In genomic region chr10:17426263-17426600, GRCh38 we compare ENCODE assay signal across 23 cellular contexts. TPM values are rescaled to one million over a fixed set of nuclear protein-coding genes. Genes with fewer than 3 reads are reported as not detected.
DNase-seq lines count a peak whose midpoint lies in the region; ATAC-seq, FAIRE-seq and TF ChIP-seq lines count a peak whose summit lies in the region.
"Had no signal": no experiment of that assay in that cellular context is flagged by ENCODE, and none has a peak within 500 bp of the region (broad histone marks: within the 10 kb centered on the region; RNA-seq: fewer than 3 reads in every experiment).

No MANE protein-coding gene starts in this region.

- ATAC-seq in K562: no peak
- no peak for ATAC-seq in natural killer cell treated with Interleukin-12 subunit alpha and Interleukin-12 subunit beta and Interleukin-15 and Interleukin-18, amount 100 ng/mL, for 72 hours
- no peak for ATAC-seq in activated T-cell treated with anti-CD3 and anti-CD28 coated beads, Interleukin-2, amount 50 U/mL, for 4 hours
- ATAC-seq: GM12878 had no signal

- no peak for TF ChIP-seq CTCF in K562 (IDR thresholded peaks at IDR 0.05 in 2 of 3, conservative IDR thresholded peaks at IDR 0.05 in 1 of 3; ENCODE audit: insufficient read depth in 2 of 3, low read depth in 1 of 3, low read length in 3 of 3)

- H3K9me3 ChIP-seq in CD4-positive, alpha-beta memory T cell (ENCODE audit: control insufficient read depth in 1 of 2, low read length in 2 of 2): no peaks in the 10 kb centered on the region
- no peaks in the 10 kb centered on the region for H3K9me3 ChIP-seq in K562 (replicated peaks; ENCODE audit: control insufficient read depth, insufficient read depth, low read depth, low read length)
- H3K9me3 ChIP-seq: heart right ventricle had no signal

- no peak for DNase-seq in activated CD4-positive, alpha-beta T cell treated with anti-CD3 and anti-CD28 coated beads, Interleukin-2, amount 10 ng/mL, durations not matched to agents 7 days and 5 days
- DNase-seq in activated CD4-positive, alpha-beta T cell treated with anti-CD3 and anti-CD28 coated beads, Interleukin-2, amount 50 U/mL, for 4 hours: no peak
- no peak for DNase-seq in CD4-positive, alpha-beta memory T cell
- no peak for DNase-seq in K562 (ENCODE audit: extremely low read depth in 1 of 4, low spot score in 3 of 4)
- no peak for DNase-seq in natural killer cell treated with Interleukin-12 subunit alpha and Interleukin-12 subunit beta and Interleukin-15 and Interleukin-18, amount 100 ng/mL, for 72 hours (ENCODE audit: low spot score)
- DNase-seq in germinal center (ENCODE audit: low spot score): no peak
- DNase-seq in activated T-cell treated with anti-CD3 and anti-CD28 coated beads, Interleukin-2, amount 50 U/mL, for 4 hours: no peak
- no peak for DNase-seq in NCI-H2029 treated with DMSO at 0.1 percent for 48 hours (lab: John Stamatoyannopoulos, UW)
- DNase-seq: HCEC 1CT; Karpas-422; mesendoderm; NCI-H1694 treated with DMSO at 0.1 percent for 48 hours; NCI-H2227 treated with DMSO at 0.1 percent for 48 hours; RPMI8226; stimulated activated CD4-positive, alpha-beta T cell treated with anti-CD3 and anti-CD28 coated beads, Interleukin-2, amount 100 ng/mL, for 48 hours had no signal

- H4K20me1 ChIP-seq in K562 (replicated peaks; ENCODE audit: control insufficient read depth, insufficient read depth, low read length): no peaks in the 10 kb centered on the region

- H3K36me3 Mint-ChIP-seq in activated CD4-positive, alpha-beta T cell treated with anti-CD3 and anti-CD28 coated beads, Interleukin-2, amount 10 ng/mL, durations not matched to agents 7 days and 5 days (ENCODE audit: low read depth): peaks cover 14% of the 10 kb centered on the region
- H3K36me3 Mint-ChIP-seq in CD4-positive, alpha-beta memory T cell: no peaks in the 10 kb centered on the region
- no peaks in the 10 kb centered on the region for H3K36me3 Mint-ChIP-seq in natural killer cell treated with Interleukin-12 subunit alpha and Interleukin-12 subunit beta and Interleukin-15 and Interleukin-18, amount 100 ng/mL, for 72 hours
- H3K36me3 Mint-ChIP-seq in activated T-cell treated with anti-CD3 and anti-CD28 coated beads, Interleukin-2, amount 50 U/mL, for 4 hours (ENCODE audit: insufficient read depth): no peaks in the 10 kb centered on the region
- H3K36me3 Mint-ChIP-seq: stimulated activated memory B cell treated with anti-CD40 and anti-IgM and Interleukin-4, amounts not matched to agents 10 μg/mL and 1 μg/mL and 100 μg/mL, for 72 hours had no signal

- H3K4me2 ChIP-seq in K562 (ENCODE audit: insufficient read depth, low read length): peak overlapping the region; percentile 62

- intact Hi-C loops in CD4-positive, alpha-beta memory T cell (cut with micrococcal nuclease): loop anchor here (5.0 kb wide), 2 partner anchors 399 to 989 kb away; partner anchors contain the start of gene PTER
- intact Hi-C loops in K562 (cut with micrococcal nuclease): loop anchor here (1.0 kb wide), 1 partner anchor 26 kb away; no protein-coding TSS in a partner anchor

- no peak for FAIRE-seq in K562 (lab: Jason Lieb, UNC)
- FAIRE-seq: A204.1, GM12878 had no signal

- H3K4me3 ChIP-seq in CD4-positive, alpha-beta memory T cell (ENCODE audit: low read length in 2 of 2): peak overlapping the region; percentile 1 to 34
- no peak overlapping the region for H3K4me3 ChIP-seq in K562
- H3K4me3 ChIP-seq: GM12878, heart right ventricle had no signal

- peaks cover 85% of the 10 kb centered on the region for H3K4me1 Mint-ChIP-seq in activated CD4-positive, alpha-beta T cell treated with anti-CD3 and anti-CD28 coated beads, Interleukin-2, amount 10 ng/mL, durations not matched to agents 7 days and 5 days
- H3K4me1 Mint-ChIP-seq in CD4-positive, alpha-beta memory T cell: peaks cover 66 to 90% (median 80%) of the 10 kb centered on the region in 4 donors
- H3K4me1 Mint-ChIP-seq in natural killer cell treated with Interleukin-12 subunit alpha and Interleukin-12 subunit beta and Interleukin-15 and Interleukin-18, amount 100 ng/mL, for 72 hours (ENCODE audit: low read depth in 2 of 2): peaks cover 61 to 70% of the 10 kb centered on the region in 2 donors
- peaks cover 81% of the 10 kb centered on the region for H3K4me1 Mint-ChIP-seq in activated T-cell treated with anti-CD3 and anti-CD28 coated beads, Interleukin-2, amount 50 U/mL, for 4 hours (ENCODE audit: low read depth)

- TF ChIP-seq RAD21 in K562 (CRISPR knock-in tag; conservative IDR thresholded peaks at IDR 0.05 in 1 of 2, IDR thresholded peaks at IDR 0.05 in 1 of 2): no peak

- peak overlapping the region; percentile 39 to 62; a peak in 2 of 4 replicates for H3K9ac ChIP-seq in K562 (ENCODE audit: insufficient read depth in 1 of 2, low read depth in 2 of 2, low read length in 2 of 2)

- H3K27ac ChIP-seq in CD4-positive, alpha-beta memory T cell (ENCODE audit: low read depth, low read length): peak overlapping the region; percentile 4
- H3K27ac ChIP-seq in K562 (ENCODE audit: extremely low read depth, low read depth, low read length): peak overlapping the region; percentile 90
- H3K27ac ChIP-seq: epithelial cell of prostate, WERI-Rb-1 had no signal

- POLR2A ChIA-PET in activated CD4-positive, alpha-beta T cell treated with anti-CD3 and anti-CD28 coated beads, Interleukin-2, amount 10 ng/mL, durations not matched to agents 7 days and 5 days (lab: Charles Lee): interaction anchor here (0.6 kb wide), 1 partner anchor 127 kb away, joined by 3 read pairs; no protein-coding TSS in a partner anchor
- POLR2A ChIA-PET in CD4-positive, alpha-beta memory T cell (lab: Charles Lee; ENCODE audit: partially characterized antibody): interaction anchor here (1.0 to 5.3 kb wide), 3 partner anchors 16 to 609 kb away, joined by 3 to 82 read pairs (median 10); partner anchors contain the start of genes RSU1 and VIM
- POLR2A ChIA-PET in K562 (lab: Yijun Ruan, JAX): interaction anchor here (0.7 to 1.5 kb wide), 7 partner anchors 9 to 71 kb away, joined by 3 to 13 read pairs (median 5); partner anchors contain the start of gene ST8SIA6

- BruUV-seq in K562 (replicated peaks; lab: Mats Ljungman, UMichigan): no TSS peak

- CTCF ChIA-PET in activated CD4-positive, alpha-beta T cell treated with anti-CD3 and anti-CD28 coated beads, Interleukin-2, amount 10 ng/mL, durations not matched to agents 7 days and 5 days (lab: Charles Lee): interaction anchor here (0.7 kb wide), 1 partner anchor 579 kb away, joined by 3 read pairs; no protein-coding TSS in a partner anchor
- CTCF ChIA-PET in CD4-positive, alpha-beta memory T cell (lab: Charles Lee; ENCODE audit: partially characterized antibody): interaction anchor here (0.7 to 18.5 kb wide), 2 partner anchors 14 to 588 kb away, joined by 3 to 467 read pairs; no protein-coding TSS in a partner anchor
- CTCF ChIA-PET in K562 (lab: Yijun Ruan, JAX; ENCODE audit: low intra/inter-chr PET ratio): no interaction called here

- WGBS in K562 (ENCODE audit: insufficient coverage, low coverage, missing lambda C conversion rate): 4% methylated on average over 2 of the region's 2 CpGs

- in situ Hi-C loops in K562 (cut with MboI): no loop called here

- no peak for TF ChIP-seq EP300 in K562 (IDR thresholded peaks at IDR 0.05; ENCODE audit: low read length)

- H2AFZ ChIP-seq in K562 (ENCODE audit: low read depth, low read length): peak overlapping the region; percentile 34; the same call in 1 of the 2 replicates

- H3K36me3 ChIP-seq in CD4-positive, alpha-beta memory T cell (ENCODE audit: insufficient read depth, low read length): no peaks in the 10 kb centered on the region
- peaks cover 3% of the 10 kb centered on the region; the same call in 2 of the 3 replicates for H3K36me3 ChIP-seq in K562 (ENCODE audit: control insufficient read depth, insufficient read depth, low read length)
- H3K36me3 ChIP-seq: heart right ventricle, WERI-Rb-1 had no signal

- peak overlapping the region; percentile 96 for H3K27ac Mint-ChIP-seq in activated CD4-positive, alpha-beta T cell treated with anti-CD3 and anti-CD28 coated beads, Interleukin-2, amount 10 ng/mL, durations not matched to agents 7 days and 5 days
- peak overlapping the region; percentile 88 to 98 (median 95) for H3K27ac Mint-ChIP-seq in CD4-positive, alpha-beta memory T cell
- peak overlapping the region; percentile 58 to 72 for H3K27ac Mint-ChIP-seq in natural killer cell treated with Interleukin-12 subunit alpha and Interleukin-12 subunit beta and Interleukin-15 and Interleukin-18, amount 100 ng/mL, for 72 hours
- H3K27ac Mint-ChIP-seq: stimulated activated memory B cell treated with anti-CD40 and anti-IgM and Interleukin-4, amounts not matched to agents 10 μg/mL and 1 μg/mL and 100 μg/mL, for 72 hours had no signal

- peaks cover 16% of the 10 kb centered on the region; the same call in 1 of the 3 replicates for H3K79me2 ChIP-seq in K562 (ENCODE audit: control insufficient read depth, insufficient read depth, low read length)

- peak overlapping the region; percentile 36 for H3K4me3 Mint-ChIP-seq in activated CD4-positive, alpha-beta T cell treated with anti-CD3 and anti-CD28 coated beads, Interleukin-2, amount 10 ng/mL, durations not matched to agents 7 days and 5 days
- peak overlapping the region in 7 of 8 donors; percentile 64 to 86 (median 79) for H3K4me3 Mint-ChIP-seq in CD4-positive, alpha-beta memory T cell
- H3K4me3 Mint-ChIP-seq in natural killer cell treated with Interleukin-12 subunit alpha and Interleukin-12 subunit beta and Interleukin-15 and Interleukin-18, amount 100 ng/mL, for 72 hours: peak overlapping the region; percentile 26
- no peak overlapping the region for H3K4me3 Mint-ChIP-seq in activated T-cell treated with anti-CD3 and anti-CD28 coated beads, Interleukin-2, amount 50 U/mL, for 4 hours
- H3K4me3 Mint-ChIP-seq: stimulated activated memory B cell treated with anti-CD40 and anti-IgM and Interleukin-4, amounts not matched to agents 10 μg/mL and 1 μg/mL and 100 μg/mL, for 72 hours had no signal

- no peaks in the 10 kb centered on the region for H3K27me3 ChIP-seq in CD4-positive, alpha-beta memory T cell (ENCODE audit: insufficient read depth, low read length)
- H3K27me3 ChIP-seq in K562 (ENCODE audit: control insufficient read depth in 2 of 2, insufficient read depth in 2 of 2, low read length in 2 of 2): no peaks in the 10 kb centered on the region

- H3K4me1 ChIP-seq in CD4-positive, alpha-beta memory T cell (ENCODE audit: insufficient read depth, low read length): peaks cover 84% of the 10 kb centered on the region
- peaks cover 47 to 77% of the 10 kb centered on the region in 2 experiments for H3K4me1 ChIP-seq in K562 (replicated peaks in 1 of 2; ENCODE audit: control insufficient read depth in 2 of 2, insufficient read depth in 2 of 2, low read length in 2 of 2)

- no peaks in the 10 kb centered on the region for H3K9me3 Mint-ChIP-seq in activated CD4-positive, alpha-beta T cell treated with anti-CD3 and anti-CD28 coated beads, Interleukin-2, amount 10 ng/mL, durations not matched to agents 7 days and 5 days
- peaks cover 0 to 4% (median 0%) of the 10 kb centered on the region in 8 donors for H3K9me3 Mint-ChIP-seq in CD4-positive, alpha-beta memory T cell
- no peaks in the 10 kb centered on the region for H3K9me3 Mint-ChIP-seq in natural killer cell treated with Interleukin-12 subunit alpha and Interleukin-12 subunit beta and Interleukin-15 and Interleukin-18, amount 100 ng/mL, for 72 hours
- H3K9me3 Mint-ChIP-seq in activated T-cell treated with anti-CD3 and anti-CD28 coated beads, Interleukin-2, amount 50 U/mL, for 4 hours: no peaks in the 10 kb centered on the region
- H3K9me3 Mint-ChIP-seq: stimulated activated memory B cell treated with anti-CD40 and anti-IgM and Interleukin-4, amounts not matched to agents 10 μg/mL and 1 μg/mL and 100 μg/mL, for 72 hours had no signal

- no peak for TF ChIP-seq POLR2A in K562 (conservative IDR thresholded peaks at IDR 0.05)

- H3K9me1 ChIP-seq in K562 (ENCODE audit: control insufficient read depth, insufficient read depth, low read length): no peaks in the 10 kb centered on the region

- no peaks in the 10 kb centered on the region for H3K27me3 Mint-ChIP-seq in activated CD4-positive, alpha-beta T cell treated with anti-CD3 and anti-CD28 coated beads, Interleukin-2, amount 10 ng/mL, durations not matched to agents 7 days and 5 days
- H3K27me3 Mint-ChIP-seq in CD4-positive, alpha-beta memory T cell: no peaks in the 10 kb centered on the region
- H3K27me3 Mint-ChIP-seq in natural killer cell treated with Interleukin-12 subunit alpha and Interleukin-12 subunit beta and Interleukin-15 and Interleukin-18, amount 100 ng/mL, for 72 hours: no peaks in the 10 kb centered on the region
- H3K27me3 Mint-ChIP-seq in activated T-cell treated with anti-CD3 and anti-CD28 coated beads, Interleukin-2, amount 50 U/mL, for 4 hours (ENCODE audit: low read depth): no peaks in the 10 kb centered on the region

RNA-seq across cellular contexts. Expression of gene ST8SIA6, which starts 28.2 kb away (rescaled TPM):
- total RNA-seq in activated CD4-positive, alpha-beta T cell treated with anti-CD3 and anti-CD28 coated beads, Interleukin-2, amount 10 ng/mL, durations not matched to agents 7 days and 5 days: under 1 TPM; 0.15 to 0.20 TPM
- under 1 TPM; 0.52 to 0.58 TPM for total RNA-seq in CD4-positive, alpha-beta memory T cell
- under 1 TPM in 1 of 2 donors, not detected in 1; 0.30 TPM for polyA plus RNA-seq in CD4-positive, alpha-beta memory T cell
- 2.7 and 7.6 TPM in 2 replicates for total RNA-seq in K562 (2011; cell fraction: chromatin; rRNA removed; ENCODE audit: low replicate concordance)
- 2.2 and 3.4 TPM in 2 replicates for total RNA-seq in K562 (2011; cell fraction: nucleolus; rRNA removed)
- 5.1 and 5.6 TPM in 2 replicates for total RNA-seq in K562 (2011; cell fraction: nucleoplasm; rRNA removed)
- 3.9 and 5.1 TPM in 2 replicates for total RNA-seq in K562 (2014; rRNA removed)
- 6.4 and 7.2 TPM in 2 replicates for total RNA-seq in K562 (2014; rRNA removed; fragmentation: Illumina TruSeq; extraction: Trizol)
- total RNA-seq in K562 (2015; rRNA removed; fragmentation: Illumina TruSeq; extraction: Trizol): 4.8 and 6.7 TPM in 2 replicates
- total RNA-seq in K562 (2021): 5.0 and 6.6 TPM in 2 replicates
- 4.4 and 6.6 TPM in 2 replicates for polyA plus RNA-seq in K562 (2011; rRNA removed)
- polyA plus RNA-seq in K562 (2011; cell fraction: cytosol; rRNA removed): 1.5 and 1.7 TPM in 2 replicates
- 2.2 and 2.9 TPM in 2 replicates for polyA plus RNA-seq in K562 (2011; cell fraction: nucleus; rRNA removed)
- polyA plus RNA-seq in K562 (2012): 2.9 and 5.6 TPM in 2 replicates
- 4.1 and 5.2 TPM in 2 replicates for polyA plus RNA-seq in K562 (2014; fragmentation: Illumina TruSeq; extraction: Trizol)
- 1 to 10 TPM in 1 of 2 experiments, under 1 TPM in 1; 0.69 to 1.2 TPM for polyA plus RNA-seq in K562 (2014; fragmentation: Nextera tagmentation; extraction: Ambion mirVana)
- 3.2 and 3.3 TPM in 2 replicates for polyA plus RNA-seq in K562 (2014; rRNA removed)
- polyA minus RNA-seq in K562 (2011; rRNA and poly(A)+ RNA removed): 7.8 and 11.2 TPM in 2 replicates
- 2.1 and 7.0 TPM in 2 replicates for polyA minus RNA-seq in K562 (2011; cell fraction: cytosol; rRNA and poly(A)+ RNA removed)
- polyA minus RNA-seq in K562 (2011; cell fraction: nucleus; rRNA and poly(A)+ RNA removed): 1.8 and 2.7 TPM in 2 replicates
- 1 to 10 TPM in 1 of 2 donors, under 1 TPM in 1; 0.19 to 1.5 TPM for total RNA-seq in natural killer cell treated with Interleukin-12 subunit alpha and Interleukin-12 subunit beta and Interleukin-15 and Interleukin-18, amount 100 ng/mL, for 72 hours
- under 1 TPM in 1 of 3 donors, not detected in 2; 0.33 TPM for total RNA-seq in activated T-cell treated with anti-CD3 and anti-CD28 coated beads, Interleukin-2, amount 50 U/mL, for 4 hours
- total RNA-seq: fibroblast of villous mesenchyme, GM12878, myocyte had no signal
